ENCODE assay signal across 1 cellular context in genomic region chr16:11688520-11688886, GRCh38.
TF ChIP-seq lines count a peak whose summit lies in the region.

No MANE protein-coding gene starts in this region.

TF ChIP-seq in GM23338, 12 proteins besides CTCF, POLR2A, EP300 and RAD21 (continued from another document):
- TF ChIP-seq, protein P1, sequence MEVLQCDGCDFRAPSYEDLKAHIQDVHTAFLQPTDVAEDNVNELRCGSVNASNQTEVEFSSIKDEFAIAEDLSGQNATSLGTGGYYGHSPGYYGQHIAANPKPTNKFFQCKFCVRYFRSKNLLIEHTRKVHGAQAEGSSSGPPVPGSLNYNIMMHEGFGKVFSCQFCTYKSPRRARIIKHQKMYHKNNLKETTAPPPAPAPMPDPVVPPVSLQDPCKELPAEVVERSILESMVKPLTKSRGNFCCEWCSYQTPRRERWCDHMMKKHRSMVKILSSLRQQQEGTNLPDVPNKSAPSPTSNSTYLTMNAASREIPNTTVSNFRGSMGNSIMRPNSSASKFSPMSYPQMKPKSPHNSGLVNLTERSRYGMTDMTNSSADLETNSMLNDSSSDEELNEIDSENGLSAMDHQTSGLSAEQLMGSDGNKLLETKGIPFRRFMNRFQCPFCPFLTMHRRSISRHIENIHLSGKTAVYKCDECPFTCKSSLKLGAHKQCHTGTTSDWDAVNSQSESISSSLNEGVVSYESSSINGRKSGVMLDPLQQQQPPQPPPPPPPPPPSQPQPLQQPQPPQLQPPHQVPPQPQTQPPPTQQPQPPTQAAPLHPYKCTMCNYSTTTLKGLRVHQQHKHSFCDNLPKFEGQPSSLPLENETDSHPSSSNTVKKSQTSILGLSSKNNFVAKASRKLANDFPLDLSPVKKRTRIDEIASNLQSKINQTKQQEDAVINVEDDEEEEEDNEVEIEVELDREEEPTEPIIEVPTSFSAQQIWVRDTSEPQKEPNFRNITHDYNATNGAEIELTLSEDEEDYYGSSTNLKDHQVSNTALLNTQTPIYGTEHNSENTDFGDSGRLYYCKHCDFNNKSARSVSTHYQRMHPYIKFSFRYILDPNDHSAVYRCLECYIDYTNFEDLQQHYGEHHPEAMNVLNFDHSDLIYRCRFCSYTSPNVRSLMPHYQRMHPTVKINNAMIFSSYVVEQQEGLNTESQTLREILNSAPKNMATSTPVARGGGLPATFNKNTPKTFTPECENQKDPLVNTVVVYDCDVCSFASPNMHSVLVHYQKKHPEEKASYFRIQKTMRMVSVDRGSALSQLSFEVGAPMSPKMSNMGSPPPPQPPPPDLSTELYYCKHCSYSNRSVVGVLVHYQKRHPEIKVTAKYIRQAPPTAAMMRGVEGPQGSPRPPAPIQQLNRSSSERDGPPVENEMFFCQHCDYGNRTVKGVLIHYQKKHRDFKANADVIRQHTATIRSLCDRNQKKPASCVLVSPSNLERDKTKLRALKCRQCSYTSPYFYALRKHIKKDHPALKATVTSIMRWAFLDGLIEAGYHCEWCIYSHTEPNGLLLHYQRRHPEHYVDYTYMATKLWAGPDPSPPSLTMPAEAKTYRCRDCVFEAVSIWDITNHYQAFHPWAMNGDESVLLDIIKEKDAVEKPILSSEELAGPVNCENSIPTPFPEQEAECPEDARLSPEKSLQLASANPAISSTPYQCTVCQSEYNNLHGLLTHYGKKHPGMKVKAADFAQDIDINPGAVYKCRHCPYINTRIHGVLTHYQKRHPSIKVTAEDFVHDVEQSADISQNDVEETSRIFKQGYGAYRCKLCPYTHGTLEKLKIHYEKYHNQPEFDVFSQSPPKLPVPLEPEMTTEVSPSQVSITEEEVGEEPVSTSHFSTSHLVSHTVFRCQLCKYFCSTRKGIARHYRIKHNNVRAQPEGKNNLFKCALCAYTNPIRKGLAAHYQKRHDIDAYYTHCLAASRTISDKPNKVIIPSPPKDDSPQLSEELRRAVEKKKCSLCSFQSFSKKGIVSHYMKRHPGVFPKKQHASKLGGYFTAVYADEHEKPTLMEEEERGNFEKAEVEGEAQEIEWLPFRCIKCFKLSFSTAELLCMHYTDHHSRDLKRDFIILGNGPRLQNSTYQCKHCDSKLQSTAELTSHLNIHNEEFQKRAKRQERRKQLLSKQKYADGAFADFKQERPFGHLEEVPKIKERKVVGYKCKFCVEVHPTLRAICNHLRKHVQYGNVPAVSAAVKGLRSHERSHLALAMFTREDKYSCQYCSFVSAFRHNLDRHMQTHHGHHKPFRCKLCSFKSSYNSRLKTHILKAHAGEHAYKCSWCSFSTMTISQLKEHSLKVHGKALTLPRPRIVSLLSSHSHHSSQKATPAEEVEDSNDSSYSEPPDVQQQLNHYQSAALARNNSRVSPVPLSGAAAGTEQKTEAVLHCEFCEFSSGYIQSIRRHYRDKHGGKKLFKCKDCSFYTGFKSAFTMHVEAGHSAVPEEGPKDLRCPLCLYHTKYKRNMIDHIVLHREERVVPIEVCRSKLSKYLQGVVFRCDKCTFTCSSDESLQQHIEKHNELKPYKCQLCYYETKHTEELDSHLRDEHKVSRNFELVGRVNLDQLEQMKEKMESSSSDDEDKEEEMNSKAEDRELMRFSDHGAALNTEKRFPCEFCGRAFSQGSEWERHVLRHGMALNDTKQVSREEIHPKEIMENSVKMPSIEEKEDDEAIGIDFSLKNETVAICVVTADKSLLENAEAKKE (CRISPR knock-in tag; IDR thresholded peaks at IDR 0.05): no peak
- TF ChIP-seq EZH2phosphoT487 (IDR thresholded peaks at IDR 0.05; ENCODE audit: unreplicated experiment): no peak
